22 cellular contexts compared by ENCODE assay signal in the genomic region with DNA sequence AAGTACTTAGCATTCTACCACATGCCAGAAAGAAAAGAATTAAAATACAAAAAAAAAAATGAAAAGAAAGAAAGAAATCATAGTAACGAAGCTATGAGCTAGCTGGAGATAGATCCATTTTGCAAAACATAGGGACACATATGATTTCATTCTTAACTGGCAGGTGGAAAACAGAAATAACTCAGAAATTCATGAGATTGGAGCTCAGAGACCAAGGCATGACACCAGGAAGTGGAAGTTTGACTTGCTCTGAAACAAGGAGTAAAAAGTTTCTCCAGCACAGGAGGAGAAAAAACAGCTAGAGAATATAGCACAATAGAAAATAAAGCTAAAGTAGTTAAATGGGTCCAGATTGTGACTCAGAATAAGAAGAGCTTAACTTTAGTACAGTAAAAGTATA.
DNase-seq lines count a peak whose midpoint lies in the region; ATAC-seq, FAIRE-seq and TF ChIP-seq lines count a peak whose summit lies in the region.
"Had no signal": no experiment of that assay in that cellular context is flagged by ENCODE, and none has a peak within 500 bp of the region (broad histone marks: within the 10 kb centered on the region; RNA-seq: fewer than 3 reads in every experiment).

No MANE protein-coding gene starts in this region.

- peak; percentile 11 for FAIRE-seq in kidney (lab: Jason Lieb, UNC)
- FAIRE-seq: frontal cortex, HTR-8/SVneo had no signal

- H3K27ac ChIP-seq in kidney (ENCODE audit: low read depth in 2 of 2, low read length in 2 of 2) (no peak overlapping the region), sigmoid colon (no peak overlapping the region), osteoblast (ENCODE audit: low read depth, low read length) (no peak overlapping the region)
- H3K27ac ChIP-seq: ascending aorta, prostate gland, vagina had no signal

- peak overlapping the region; percentile 73 for H3K27ac Mint-ChIP-seq in stimulated activated naive CD8-positive, alpha-beta T cell treated with anti-CD3 and anti-CD28 coated beads, Interleukin-15, Interleukin-2, amounts not matched to agents 100 ng/mL and 50 ng/mL, for 24 hours
- H3K27ac Mint-ChIP-seq in T-helper 2 cell treated with Interferon-gamma antibody and Interleukin-4, amounts not matched to agents 5 μg/mL and 100 μg/mL, for 36 hours = peak overlapping the region; percentile 78

- no peaks in the 10 kb centered on the region for H3K9me3 ChIP-seq in kidney (ENCODE audit: control insufficient read depth in 1 of 2, low read length in 2 of 2)
- no peaks in the 10 kb centered on the region for H3K9me3 ChIP-seq in sigmoid colon
- no peaks in the 10 kb centered on the region for H3K9me3 ChIP-seq in osteoblast (ENCODE audit: low read depth, low read length)
- H3K9me3 ChIP-seq: ascending aorta, prostate gland, vagina had no signal

- TF ChIP-seq POLR2A in sigmoid colon (IDR thresholded peaks at IDR 0.05) = no peak

- no peak overlapping the region for H3K4me2 ChIP-seq in osteoblast (ENCODE audit: insufficient read depth, low read length)

- TF ChIP-seq CTCF in kidney (IDR thresholded peaks at IDR 0.05; ENCODE audit: borderline replicate concordance, extremely low read depth, insufficient read depth) (no peak), sigmoid colon (IDR thresholded peaks at IDR 0.05) (no peak), osteoblast (IDR thresholded peaks at IDR 0.05; ENCODE audit: extremely low read depth, low read depth, low read length) (no peak)

- no peaks in the 10 kb centered on the region for H3K9me3 Mint-ChIP-seq in stimulated activated naive CD8-positive, alpha-beta T cell treated with anti-CD3 and anti-CD28 coated beads, Interleukin-15, Interleukin-2, amounts not matched to agents 100 ng/mL and 50 ng/mL, for 24 hours
- H3K9me3 Mint-ChIP-seq in T-helper 2 cell treated with Interferon-gamma antibody and Interleukin-4, amounts not matched to agents 5 μg/mL and 100 μg/mL, for 36 hours = peaks cover 10% of the 10 kb centered on the region
- H3K9me3 Mint-ChIP-seq: CD8-positive, alpha-beta T cell had no signal

- H2AFZ ChIP-seq in osteoblast (ENCODE audit: low read length) = no peak overlapping the region

- intact Hi-C loops in kidney (cut with DNase I) = no loop called here
- intact Hi-C loops in sigmoid colon (cut with DNase I) = no loop called here

- H3K27me3 Mint-ChIP-seq in stimulated activated naive CD8-positive, alpha-beta T cell treated with anti-CD3 and anti-CD28 coated beads, Interleukin-15, Interleukin-2, amounts not matched to agents 100 ng/mL and 50 ng/mL, for 24 hours = no peaks in the 10 kb centered on the region
- H3K27me3 Mint-ChIP-seq in T-helper 2 cell treated with Interferon-gamma antibody and Interleukin-4, amounts not matched to agents 5 μg/mL and 100 μg/mL, for 36 hours (ENCODE audit: low read depth) = no peaks in the 10 kb centered on the region

- peaks cover 16% of the 10 kb centered on the region for H3K36me3 Mint-ChIP-seq in stimulated activated naive CD8-positive, alpha-beta T cell treated with anti-CD3 and anti-CD28 coated beads, Interleukin-15, Interleukin-2, amounts not matched to agents 100 ng/mL and 50 ng/mL, for 24 hours (ENCODE audit: low read depth)
- H3K36me3 Mint-ChIP-seq in T-helper 2 cell treated with Interferon-gamma antibody and Interleukin-4, amounts not matched to agents 5 μg/mL and 100 μg/mL, for 36 hours (ENCODE audit: low read depth) = peaks cover 16% of the 10 kb centered on the region

- ATAC-seq in stimulated activated naive CD8-positive, alpha-beta T cell treated with anti-CD3 and anti-CD28 coated beads, Interleukin-15, Interleukin-2, amounts not matched to agents 100 U/mL and 50 U/mL, for 24 hours = no peak
- no peak for ATAC-seq in HG03025 (IDR thresholded peaks at IDR 0.05; ENCODE audit: low FRiP score, unreplicated experiment)
- ATAC-seq: CD8-positive, alpha-beta T cell had no signal

- peaks cover 64% of the 10 kb centered on the region for H3K4me1 Mint-ChIP-seq in stimulated activated naive CD8-positive, alpha-beta T cell treated with anti-CD3 and anti-CD28 coated beads, Interleukin-15, Interleukin-2, amounts not matched to agents 100 ng/mL and 50 ng/mL, for 24 hours (ENCODE audit: low read depth)
- H3K4me1 Mint-ChIP-seq in T-helper 2 cell treated with Interferon-gamma antibody and Interleukin-4, amounts not matched to agents 5 μg/mL and 100 μg/mL, for 36 hours (ENCODE audit: low read depth) = peaks cover 61% of the 10 kb centered on the region

- H3K79me2 ChIP-seq in osteoblast (ENCODE audit: insufficient read depth, low read length) = peaks cover 2% of the 10 kb centered on the region

- whole genome bisulfite sequencing in sigmoid colon, 2 donors = 80 to 85% methylated on average over 1 of the region's 1 CpG

- no peak overlapping the region for H3K4me3 ChIP-seq in kidney (ENCODE audit: low read length in 2 of 2)
- no peak overlapping the region for H3K4me3 ChIP-seq in sigmoid colon
- no peak overlapping the region for H3K4me3 ChIP-seq in osteoblast (ENCODE audit: insufficient read depth, low read length)
- H3K4me3 ChIP-seq: ascending aorta, prostate gland, vagina had no signal

- H3K9ac ChIP-seq in kidney (ENCODE audit: low read length in 2 of 2) = no peak overlapping the region

- TF ChIP-seq EP300 in sigmoid colon (IDR thresholded peaks at IDR 0.05) = no peak

- DNase-seq in stimulated activated naive CD8-positive, alpha-beta T cell treated with anti-CD3 and anti-CD28 coated beads, Interleukin-15, Interleukin-2, amounts not matched to agents 100 U/mL and 50 U/mL, for 24 hours = no peak
- no peak for DNase-seq in T-helper 2 cell treated with Interferon-gamma antibody and Interleukin-4, amounts not matched to agents 5 μg/mL and 100 μg/mL, for 36 hours (ENCODE audit: low spot score)
- DNase-seq in kidney = no peak
- no peak for DNase-seq in sigmoid colon
- DNase-seq in osteoblast (ENCODE audit: insufficient read length, low spot score, missing footprints) = no peak
- no peak for DNase-seq in NCI-H1105 treated with DMSO at 0.1 percent for 48 hours (lab: John Stamatoyannopoulos, UW)
- DNase-seq: activated naive CD4-positive, alpha-beta T cell treated with Interleukin-2 at 50 U/mL for 16 hours; CD8-positive, alpha-beta T cell; DND-41; GOT3; mesendoderm; NCI-H1417 treated with DMSO at 0.1 percent for 48 hours; SIG-M5; stimulated activated CD4-positive, alpha-beta T cell treated with anti-CD3 and anti-CD28 coated beads, Interleukin-4, amount 100 ng/mL, for 4 hours had no signal

- H3K27me3 ChIP-seq in sigmoid colon = no peaks in the 10 kb centered on the region
- H3K27me3 ChIP-seq in osteoblast (ENCODE audit: insufficient read depth, low read length) = no peaks in the 10 kb centered on the region
- H3K27me3 ChIP-seq: ascending aorta, vagina had no signal

- peaks cover 6 to 9% of the 10 kb centered on the region in 2 donors for H3K4me1 ChIP-seq in kidney (ENCODE audit: control insufficient read depth in 1 of 2, insufficient read depth in 1 of 2, low read depth in 1 of 2, low read length in 2 of 2)
- H3K4me1 ChIP-seq in sigmoid colon = no peaks in the 10 kb centered on the region
- H3K4me1 ChIP-seq in osteoblast (ENCODE audit: insufficient read depth, low read length) = no peaks in the 10 kb centered on the region
- H3K4me1 ChIP-seq: prostate gland, vagina had no signal

- no peak overlapping the region for H3K4me3 Mint-ChIP-seq in stimulated activated naive CD8-positive, alpha-beta T cell treated with anti-CD3 and anti-CD28 coated beads, Interleukin-15, Interleukin-2, amounts not matched to agents 100 ng/mL and 50 ng/mL, for 24 hours
- peak overlapping the region; percentile 33 for H3K4me3 Mint-ChIP-seq in T-helper 2 cell treated with Interferon-gamma antibody and Interleukin-4, amounts not matched to agents 5 μg/mL and 100 μg/mL, for 36 hours
- H3K4me3 Mint-ChIP-seq: CD8-positive, alpha-beta T cell; neural crest cell had no signal

- H3K36me3 ChIP-seq in kidney (ENCODE audit: control insufficient read depth in 1 of 2, insufficient read depth in 2 of 2, low read length in 2 of 2) (no peaks in the 10 kb centered on the region), sigmoid colon (no peaks in the 10 kb centered on the region), osteoblast (ENCODE audit: insufficient read depth, low read length) (no peaks in the 10 kb centered on the region)
- H3K36me3 ChIP-seq: ascending aorta, prostate gland, vagina had no signal

- no peaks in the 10 kb centered on the region for H4K20me1 ChIP-seq in osteoblast (ENCODE audit: insufficient read depth, low read length)
